In the genomic region with DNA sequence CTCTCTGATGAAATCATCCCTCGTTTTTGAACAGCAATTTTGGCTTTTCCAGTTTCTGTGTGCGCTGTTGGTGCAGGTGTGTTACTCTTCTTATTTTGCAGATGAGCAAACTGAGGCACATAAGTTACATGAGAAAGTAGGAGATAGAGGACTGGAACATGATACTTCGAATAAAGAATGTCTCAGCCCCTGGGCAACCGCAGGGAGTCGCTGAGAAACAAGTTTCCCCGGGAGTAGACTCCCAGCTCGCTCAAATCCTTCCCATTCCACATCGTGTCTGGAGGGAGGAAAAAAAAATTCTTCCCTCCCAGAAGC, we compare ENCODE assay signal across 7 cellular contexts. TPM values are rescaled to one million over a fixed set of nuclear protein-coding genes. Genes with fewer than 3 reads are reported as not detected.
DNase-seq lines count a peak whose midpoint lies in the region; ATAC-seq and TF ChIP-seq lines count a peak whose summit lies in the region.

No MANE protein-coding gene starts in this region.

- H3K27ac ChIP-seq in body of pancreas (peak overlapping the region; percentile 91 to 98 (median 93)), muscle layer of duodenum (ENCODE audit: low read length) (peak overlapping the region; percentile 67)

- whole genome bisulfite sequencing in body of pancreas, 2 donors, result 2 to 3% methylated on average over 8 of the region's 8 CpGs

- H3K9me3 ChIP-seq in body of pancreas (no peaks in the 10 kb centered on the region), muscle layer of duodenum (ENCODE audit: control insufficient read depth in 1 of 2, low read length in 2 of 2) (no peaks in the 10 kb centered on the region)

- ATAC-seq in GM19324 (IDR thresholded peaks at IDR 0.05; ENCODE audit: low FRiP score, unreplicated experiment), result peak; percentile 10
- ATAC-seq in HG03175 (IDR thresholded peaks at IDR 0.05; ENCODE audit: unreplicated experiment), result peak; percentile 10
- ATAC-seq in body of pancreas, result no peak
- ATAC-seq in left lobe of liver, result no peak

- DNase-seq in body of pancreas, result no peak
- DNase-seq in MV-4-11 (lab: John Stamatoyannopoulos, UW), result no peak
- DNase-seq in NCI-H748 (lab: John Stamatoyannopoulos, UW; ENCODE audit: unreplicated experiment), result no peak
- no peak for DNase-seq in left lobe of liver (ENCODE audit: low spot score)

- TF ChIP-seq POLR2A in body of pancreas (IDR thresholded peaks at IDR 0.05), result no peak

- H3K4me3 ChIP-seq in body of pancreas (no peak overlapping the region), muscle layer of duodenum (ENCODE audit: low read depth in 1 of 2, low read length in 2 of 2) (peak overlapping the region; percentile 69 to 80)

- peaks cover 34% of the 10 kb centered on the region for H3K4me1 ChIP-seq in body of pancreas
- H3K4me1 ChIP-seq in muscle layer of duodenum (ENCODE audit: control insufficient read depth in 1 of 2, insufficient read depth in 2 of 2, low read length in 2 of 2), result peaks cover 14 to 34% of the 10 kb centered on the region in 2 donors

- H3K27me3 ChIP-seq in body of pancreas (no peaks in the 10 kb centered on the region), muscle layer of duodenum (ENCODE audit: low read depth, low read length) (no peaks in the 10 kb centered on the region)

- no peak for TF ChIP-seq CTCF in body of pancreas (IDR thresholded peaks at IDR 0.05)

- no peaks in the 10 kb centered on the region for H3K36me3 ChIP-seq in body of pancreas (replicated peaks in 1 of 2; ENCODE audit: insufficient read depth in 1 of 2, low read depth in 2 of 2)
- peaks cover 0 to 4% of the 10 kb centered on the region in 2 donors for H3K36me3 ChIP-seq in muscle layer of duodenum (ENCODE audit: control insufficient read depth in 1 of 2, insufficient read depth in 2 of 2, low read length in 2 of 2)

- intact Hi-C loops in body of pancreas (cut with DNase I), result loop anchor here (10.0 kb wide), 1 partner anchor 49 kb away; no protein-coding TSS in a partner anchor

RNA-seq across cellular contexts. Expression of gene MXI1, which starts 18.0 kb away (rescaled TPM):
- total RNA-seq in body of pancreas, result 10 to 100 TPM; 14.8 to 24.1 TPM
- 26.3 TPM for total RNA-seq in left lobe of liver

Comparison
In these comparisons a context has a peak if more than half of its experiments do, and no peak if none do; other contexts are left out.
1. ATAC-seq: peak in GM19324 (single experiment) and HG03175 (single experiment); none in body of pancreas (single experiment) and left lobe of liver (single experiment).
2. H3K4me3 ChIP-seq: peak in muscle layer of duodenum (2 of 2); none in body of pancreas (0 of 2).